In the genomic region with DNA sequence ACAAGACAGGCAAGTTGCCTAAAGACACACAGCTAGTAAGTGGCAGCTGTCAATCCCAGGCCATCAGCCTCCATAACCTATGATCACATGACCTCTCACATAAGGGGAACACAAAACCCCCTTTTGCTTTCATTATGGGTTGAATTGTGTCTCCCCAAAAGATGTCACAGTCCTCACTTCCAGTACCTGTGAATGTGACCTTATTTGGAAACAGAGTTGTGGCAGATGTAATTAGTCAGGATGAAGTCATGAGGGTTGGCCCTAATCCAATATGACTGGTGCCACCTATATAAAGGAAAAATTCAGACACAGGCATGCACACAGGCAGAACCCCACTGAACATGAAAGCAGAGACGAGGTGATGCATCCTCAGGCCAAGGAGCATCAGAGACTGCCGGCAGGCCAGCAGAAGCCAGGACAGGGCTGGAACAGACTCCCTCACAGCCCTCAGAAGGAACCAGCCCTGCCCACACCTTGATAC, we compare ENCODE assay signal across 8 cellular contexts. TPM values are rescaled to one million over a fixed set of nuclear protein-coding genes. Genes with fewer than 3 reads are reported as not detected.
DNase-seq lines count a peak whose midpoint lies in the region; ATAC-seq lines count a peak whose summit lies in the region.

No MANE protein-coding gene starts in this region.

- H3K27me3 ChIP-seq in duodenal mucosa (ENCODE audit: control insufficient read depth in 1 of 2, insufficient read depth in 2 of 2, low read length in 2 of 2) = no peaks in the 10 kb centered on the region

- peak overlapping the region in 2 of 3 donors; percentile 7 to 61 for H3K4me3 Mint-ChIP-seq in T-cell

- ATAC-seq in HG03469 (IDR thresholded peaks at IDR 0.05; ENCODE audit: unreplicated experiment) = peak; percentile 35
- peak in 1 of 4 experiments; percentile 27 for ATAC-seq in T-cell (replicated peaks in 1 of 4)
- ATAC-seq in GM21786 (IDR thresholded peaks at IDR 0.05; ENCODE audit: unreplicated experiment) = no peak

- no peak overlapping the region for H3K4me3 ChIP-seq in duodenal mucosa (ENCODE audit: low read depth in 1 of 2, low read length in 2 of 2)

- peaks cover 24 to 41% (median 31%) of the 10 kb centered on the region in 3 donors for H3K4me1 Mint-ChIP-seq in T-cell

- CTCF ChIA-PET in T-cell (lab: Charles Lee) = interaction anchor here (0.6 to 1.1 kb wide), 7 partner anchors 25 to 613 kb away, joined by 3 to 5 read pairs (median 3); partner anchors contain the start of genes NOL7 (in 1 of the 2) and SIRT5 (in 1 of the 2)

- H3K9me3 Mint-ChIP-seq in T-cell = no peaks in the 10 kb centered on the region

- H3K27ac Mint-ChIP-seq in T-cell = peak overlapping the region; percentile 35 to 55

- no peaks in the 10 kb centered on the region for H3K36me3 ChIP-seq in duodenal mucosa (ENCODE audit: control insufficient read depth in 1 of 2, insufficient read depth in 2 of 2, low read length in 2 of 2)

- no peaks in the 10 kb centered on the region for H3K36me3 Mint-ChIP-seq in T-cell

- H3K27me3 Mint-ChIP-seq in T-cell = no peaks in the 10 kb centered on the region

- H3K27ac ChIP-seq in duodenal mucosa (ENCODE audit: low read depth, low read length) = peak overlapping the region; percentile 24

- peak; percentile 35 for DNase-seq in CD1c-positive myeloid dendritic cell (ENCODE audit: extremely low spot score)
- DNase-seq in T-cell = no peak
- peak in 2 of 3 donors; percentile 31 to 53 for DNase-seq in stimulated activated CD4-positive, alpha-beta T cell treated with anti-CD3 and anti-CD28 coated beads, TNF-alpha, amount 100 ng/mL, for 48 hours (ENCODE audit: low read depth in 3 of 3)
- DNase-seq in NCI-H345 (lab: John Stamatoyannopoulos, UW) = no peak
- DNase-seq in hypothalamus (lab: John Stamatoyannopoulos, UW) = no peak

- POLR2A ChIA-PET in T-cell (lab: Charles Lee) = interaction anchor here in 1 of 2 donors (0.6 kb wide), 1 partner anchor 107 kb away, joined by 3 read pairs; no protein-coding TSS in a partner anchor

- H3K9ac ChIP-seq in duodenal mucosa (ENCODE audit: low read depth in 1 of 2, low read length in 2 of 2) = peak overlapping the region in 1 of 2 donors; percentile 18

- peaks cover 9 to 18% of the 10 kb centered on the region in 2 donors for H3K4me1 ChIP-seq in duodenal mucosa (ENCODE audit: control insufficient read depth in 1 of 2, insufficient read depth in 2 of 2, low read length in 2 of 2)

- no peaks in the 10 kb centered on the region for H3K9me3 ChIP-seq in duodenal mucosa (ENCODE audit: control insufficient read depth in 1 of 2, low read length in 2 of 2)

RNA-seq across cellular contexts. Expression of gene GFOD1, which starts 33.6 kb away (rescaled TPM):
- 1 to 10 TPM; 1.9 to 3.2 (median 2.3) TPM for total RNA-seq in T-cell

Comparison
In these comparisons a context has a peak if more than half of its experiments do, and no peak if none do; other contexts are left out.
1. DNase-seq: peak in CD1c-positive myeloid dendritic cell (single experiment) and stimulated activated CD4-positive, alpha-beta T cell treated with anti-CD3 and anti-CD28 coated beads, TNF-alpha, amount 100 ng/mL, for 48 hours (2 of 3); none in T-cell (0 of 34), NCI-H345 (single experiment) and hypothalamus (0 of 51).